Comparison of ENCODE assay signal across 13 cellular contexts in the genomic region with DNA sequence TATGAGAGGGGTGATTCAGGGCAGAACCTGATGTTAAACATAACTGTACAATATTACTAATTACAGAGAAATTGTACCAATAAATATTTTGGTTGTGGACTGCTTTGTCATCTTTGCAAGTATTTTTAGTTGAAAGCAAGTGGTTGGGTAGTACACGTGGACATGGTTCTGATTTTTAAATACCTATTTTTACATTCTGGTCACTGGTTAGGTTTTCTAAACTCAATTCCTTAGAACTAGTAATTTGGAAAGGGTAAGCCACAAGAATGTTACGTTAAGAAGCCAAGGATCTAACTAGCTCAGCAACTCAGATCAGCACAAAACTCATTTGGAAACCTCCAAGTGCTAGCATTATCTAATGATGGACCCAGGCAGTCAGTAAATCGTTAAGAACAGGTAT. TPM values are rescaled to one million over a fixed set of nuclear protein-coding genes. Genes with fewer than 3 reads are reported as not detected.
DNase-seq lines count a peak whose midpoint lies in the region; FAIRE-seq and TF ChIP-seq lines count a peak whose summit lies in the region.
"Had no signal": no experiment of that assay in that cellular context is flagged by ENCODE, and none has a peak within 500 bp of the region (broad histone marks: within the 10 kb centered on the region; RNA-seq: fewer than 3 reads in every experiment).

No MANE protein-coding gene starts in this region.

- no peak overlapping the region for H3K4me3 ChIP-seq in SJSA1
- no peak overlapping the region for H3K4me3 ChIP-seq in subcutaneous abdominal adipose tissue (ENCODE audit: low read depth in 1 of 5, low read length in 5 of 5)
- H3K4me3 ChIP-seq in small intestine (ENCODE audit: low read depth in 1 of 2, low read length in 2 of 2) = no peak overlapping the region

- H3K36me3 ChIP-seq in SJSA1 = peaks cover 23% of the 10 kb centered on the region
- peaks cover 0 to under 1% (median 0%) of the 10 kb centered on the region in 5 donors for H3K36me3 ChIP-seq in subcutaneous abdominal adipose tissue (ENCODE audit: control insufficient read depth in 5 of 5, insufficient read depth in 5 of 5, low read length in 5 of 5)
- H3K36me3 ChIP-seq in small intestine (ENCODE audit: control insufficient read depth in 2 of 2, insufficient read depth in 2 of 2, low read length in 2 of 2) = no peaks in the 10 kb centered on the region
- H3K36me3 ChIP-seq: colonic mucosa had no signal

- H3K27ac ChIP-seq in SJSA1 (peak overlapping the region; percentile 50), subcutaneous abdominal adipose tissue (ENCODE audit: low read depth, low read length) (peak overlapping the region; percentile 54), small intestine (ENCODE audit: low read depth in 1 of 2, low read length in 1 of 2) (no peak overlapping the region)

- no peak for FAIRE-seq in small intestine (lab: Jason Lieb, UNC)

- DNase-seq in GM13976 (ENCODE audit: low spot score) = peak; percentile 21
- DNase-seq in SJSA1 (ENCODE audit: low read depth in 1 of 2, low spot score in 2 of 2) = peak in 1 of 2 experiments; percentile 42
- peak; percentile 30 for DNase-seq in globus pallidus (ENCODE audit: low spot score)
- DNase-seq in iPS-NIHi11 (ENCODE audit: low spot score) = no peak
- DNase-seq in small intestine = no peak
- no peak for DNase-seq in NCI-H774 (lab: John Stamatoyannopoulos, UW)
- DNase-seq: activated T-cell treated with anti-CD3 and anti-CD28 coated beads, Interleukin-2, amount 50 U/mL, for 72 hours; colonic mucosa; GF-D8; NCI-H1092 treated with DMSO at 0.1 percent for 48 hours; stimulated activated naive CD8-positive, alpha-beta T cell treated with anti-CD3 and anti-CD28 coated beads, Interleukin-15, Interleukin-2, amounts not matched to agents 100 U/mL and 50 U/mL, for 24 hours; T1000 had no signal

- peak overlapping the region in 2 of 5 donors; percentile 26 to 74 for H3K9ac ChIP-seq in subcutaneous abdominal adipose tissue (ENCODE audit: low read length in 5 of 5)

- H3K4me1 ChIP-seq in SJSA1 (replicated peaks) (peaks cover 59% of the 10 kb centered on the region), subcutaneous abdominal adipose tissue (ENCODE audit: control insufficient read depth in 5 of 5, insufficient read depth in 5 of 5, low read length in 5 of 5) (peaks cover 3 to 32% (median 25%) of the 10 kb centered on the region in 5 donors), small intestine (ENCODE audit: control insufficient read depth in 2 of 2, insufficient read depth in 1 of 2, low read depth in 1 of 2, low read length in 1 of 2) (peaks cover 0 to 4% of the 10 kb centered on the region in 2 donors)

- in situ Hi-C loops in GM13976 (cut with MboI; ENCODE audit: low sequenced_read_pairs, unreplicated experiment) = no loop called here

- TF ChIP-seq CTCF in GM13976 (IDR thresholded peaks at IDR 0.05; ENCODE audit: borderline replicate concordance, control extremely low read depth, extremely low read depth, insufficient read depth, missing control alignments) = no peak

- peaks cover 12% of the 10 kb centered on the region; the same call in 1 of the 2 replicates for H3K9me3 ChIP-seq in SJSA1 (replicated peaks)
- H3K9me3 ChIP-seq in subcutaneous abdominal adipose tissue (ENCODE audit: control insufficient read depth in 5 of 5, low read length in 5 of 5) = peaks cover 0 to 10% (median 6%) of the 10 kb centered on the region in 5 donors
- H3K9me3 ChIP-seq in small intestine (ENCODE audit: control insufficient read depth, low read depth) = no peaks in the 10 kb centered on the region

- H3K27me3 ChIP-seq in SJSA1 (replicated peaks) = no peaks in the 10 kb centered on the region
- H3K27me3 ChIP-seq in subcutaneous abdominal adipose tissue (ENCODE audit: control insufficient read depth in 5 of 5, insufficient read depth in 4 of 5, low read length in 5 of 5) = no peaks in the 10 kb centered on the region
- H3K27me3 ChIP-seq in small intestine (ENCODE audit: control insufficient read depth in 2 of 2, insufficient read depth in 2 of 2, low read length in 2 of 2) = no peaks in the 10 kb centered on the region
- H3K27me3 ChIP-seq: colonic mucosa had no signal

- WGBS in small intestine, 3 donors = 45 to 53% (median 48%) methylated on average over 3 of the region's 3 CpGs

RNA-seq across cellular contexts. Expression of gene EPB41L2, which starts 2.7 kb away (rescaled TPM):
- total RNA-seq in SJSA1 (2014; rRNA removed; shearing (Covaris generic)) = 73.6 and 76.9 TPM in 2 replicates
- 10 to 100 TPM; 14.8 to 43.6 (median 18.6) TPM for polyA plus RNA-seq in small intestine

Comparison
In these comparisons a context has a peak if more than half of its experiments do, and no peak if none do; other contexts are left out.
1. DNase-seq: peak in GM13976 (single experiment) and globus pallidus (single experiment); none in iPS-NIHi11 (single experiment), small intestine (single experiment) and NCI-H774 (single experiment).
2. H3K27ac ChIP-seq: peak in SJSA1 (single experiment) and subcutaneous abdominal adipose tissue (single experiment); none in small intestine (0 of 2).